ENCODE assay signal across 19 cellular contexts in the genomic region with DNA sequence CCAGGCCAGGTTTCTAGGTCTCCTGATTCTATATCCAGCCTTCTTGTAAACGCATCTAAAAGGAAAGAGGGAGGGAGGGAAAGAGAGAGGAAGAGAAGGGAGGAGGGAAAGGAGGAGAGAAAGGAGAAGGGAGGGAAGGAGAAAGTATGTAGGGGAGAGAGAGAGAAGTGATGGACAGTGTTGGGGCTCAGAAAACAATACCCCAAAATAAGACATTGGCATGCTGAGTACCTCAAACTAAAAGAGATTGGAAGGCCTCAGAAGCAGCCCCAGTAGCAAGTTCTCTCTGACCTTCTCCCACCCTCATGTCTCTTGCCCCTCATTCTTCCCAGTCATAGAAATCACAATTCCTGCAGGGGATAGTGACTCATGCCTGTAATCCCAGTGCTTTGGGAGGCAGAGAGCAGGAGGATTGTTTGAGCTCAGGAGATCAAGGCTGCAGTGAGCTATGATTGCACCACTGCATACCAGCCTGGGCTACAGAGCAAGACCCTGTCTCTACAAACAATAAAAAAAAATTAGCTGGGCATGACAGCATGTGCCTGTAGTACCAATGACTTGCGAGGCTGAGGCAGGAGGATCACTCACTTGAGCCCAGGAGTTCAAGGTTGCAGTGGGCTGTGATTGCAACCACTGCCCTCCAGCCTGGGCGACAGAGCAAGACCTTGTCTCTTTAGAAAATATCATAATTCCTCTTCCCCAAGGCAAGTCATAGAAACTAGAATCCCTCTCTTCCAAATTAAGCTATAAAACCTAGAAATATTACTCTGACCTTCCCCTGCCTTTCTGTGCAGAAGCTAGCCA. TPM values are rescaled to one million over a fixed set of nuclear protein-coding genes. Genes with fewer than 3 reads are reported as not detected.
DNase-seq lines count a peak whose midpoint lies in the region; ATAC-seq and TF ChIP-seq lines count a peak whose summit lies in the region.
"Had no signal": no experiment of that assay in that cellular context is flagged by ENCODE, and none has a peak within 500 bp of the region (broad histone marks: within the 10 kb centered on the region; RNA-seq: fewer than 3 reads in every experiment).

No MANE protein-coding gene starts in this region.

- no peak overlapping the region for H3K18ac ChIP-seq in H9 (ENCODE audit: insufficient read length, low read depth, low read length)

- H3K27ac ChIP-seq in Panc1 (ENCODE audit: low read length) (no peak overlapping the region), epithelial cell of prostate (peak overlapping the region; percentile 80), mesodermal cell (ENCODE audit: low read depth, low read length, severe bottlenecking) (peak overlapping the region; percentile 36), H9 (ENCODE audit: insufficient read length, low read depth, low read length) (no peak overlapping the region)
- H3K27ac ChIP-seq: cardiac muscle cell, thoracic aorta had no signal

- no peaks in the 10 kb centered on the region for H4K20me1 ChIP-seq in H9 (ENCODE audit: control insufficient read depth, insufficient read depth, insufficient read length)

- no peaks in the 10 kb centered on the region for H3K9me3 ChIP-seq in Panc1 (ENCODE audit: control insufficient read depth, insufficient read depth, low read depth, low read length)
- H3K9me3 ChIP-seq in mesodermal cell (ENCODE audit: control insufficient read depth, low read length): peaks cover 13% of the 10 kb centered on the region
- H3K9me3 ChIP-seq in H9 (ENCODE audit: control insufficient read depth, low read depth, low read length): no peaks in the 10 kb centered on the region

- no TSS peak for BruUV-seq in Panc1 (replicated peaks; lab: Mats Ljungman, UMichigan)

- H2BK20ac ChIP-seq in H9 (ENCODE audit: low read depth, low read length, poor library complexity, severe bottlenecking): no peak overlapping the region

- no peak overlapping the region for H2BK120ac ChIP-seq in H9 (ENCODE audit: low read depth, low read length, poor library complexity, severe bottlenecking)

- no peaks in the 10 kb centered on the region for H3K23me2 ChIP-seq in H9 (ENCODE audit: insufficient read length, low read depth, low read length, poor library complexity, severe bottlenecking)

- no peak overlapping the region for H4K5ac ChIP-seq in H9 (ENCODE audit: insufficient read length, low read depth, low read length)

- no peak overlapping the region for H2BK5ac ChIP-seq in H9 (ENCODE audit: insufficient read length, low read length)

- in situ Hi-C loops in Panc1 (cut with HindIII; ENCODE audit: low pct_unique_long_range_greater_than_20kb, low sequenced_read_pairs): no loop called here

- ATAC-seq in Panc1 (peak; percentile 58; the same call in 1 of the 2 replicates), GM21367 (IDR thresholded peaks at IDR 0.05; ENCODE audit: unreplicated experiment) (no peak)
- ATAC-seq: activated T-cell treated with anti-CD3 and anti-CD28 coated beads, Interleukin-2, amount 50 U/mL, for 4 hours; effector memory CD8-positive, alpha-beta T cell had no signal

- CTCF ChIA-PET in Panc1 (lab: Charles Lee): no interaction called here

- no peak overlapping the region for H3K9ac ChIP-seq in H9 (ENCODE audit: extremely low read depth, insufficient read length, low read length)

- H3K79me1 ChIP-seq in H9 (ENCODE audit: insufficient read depth, low read depth, low read length, poor library complexity, severe bottlenecking): no peaks in the 10 kb centered on the region

- peak overlapping the region in 1 of 3 experiments; percentile 45; a peak in 3 of 7 replicates for H3K27ac Mint-ChIP-seq in H9
- H3K27ac Mint-ChIP-seq: activated CD4-positive, alpha-beta memory T cell treated with anti-CD3 and anti-CD28 coated beads for 36 hours; activated naive CD8-positive, alpha-beta T cell; effector memory CD8-positive, alpha-beta T cell had no signal

- no peaks in the 10 kb centered on the region for H3K79me2 ChIP-seq in H9 (ENCODE audit: insufficient read depth, low read length)

- H2BK12ac ChIP-seq in H9 (ENCODE audit: insufficient read length, low read depth, low read length): no peak overlapping the region

- peaks cover 28 to 31% of the 10 kb centered on the region in 2 experiments for H3K9me3 Mint-ChIP-seq in H9
- H3K9me3 Mint-ChIP-seq: effector memory CD8-positive, alpha-beta T cell had no signal

- H3K4ac ChIP-seq in H9 (ENCODE audit: low read depth, low read length): no peak overlapping the region

- POLR2A ChIA-PET in Panc1 (lab: Charles Lee): interaction anchor here (0.6 kb wide), 1 partner anchor 193 kb away, joined by 3 read pairs; no protein-coding TSS in a partner anchor

- H3K27me3 ChIP-seq in Panc1 (ENCODE audit: control insufficient read depth, insufficient read depth, low read length) (no peaks in the 10 kb centered on the region), H9 (ENCODE audit: insufficient read depth, low read length) (no peaks in the 10 kb centered on the region)
- H3K27me3 ChIP-seq: cardiac muscle cell had no signal

- H3K27me3 Mint-ChIP-seq in H9 (ENCODE audit: low read depth): peaks cover 3% of the 10 kb centered on the region
- H3K27me3 Mint-ChIP-seq: activated CD4-positive, alpha-beta memory T cell treated with anti-CD3 and anti-CD28 coated beads for 36 hours; activated naive CD8-positive, alpha-beta T cell; effector memory CD8-positive, alpha-beta T cell; IgD-negative memory B cell had no signal

- DNase-seq in ELR (ENCODE audit: low read depth): peak; percentile 59
- no peak for DNase-seq in Panc1 (ENCODE audit: low read depth, low spot score)
- no peak for DNase-seq in epithelial cell of prostate (ENCODE audit: low read depth, low spot score)
- no peak for DNase-seq in activated effector memory CD4-positive, alpha-beta T cell treated with Interleukin-2 at 50 U/mL for 16 hours
- DNase-seq in central memory CD4-positive, alpha-beta T cell: no peak
- no peak for DNase-seq in H9
- DNase-seq: activated CD4-positive, alpha-beta memory T cell treated with anti-CD3 and anti-CD28 coated beads for 36 hours; activated T-cell treated with anti-CD3 and anti-CD28 coated beads, Interleukin-2, amount 50 U/mL, for 4 hours; AML-193; effector memory CD8-positive, alpha-beta T cell; NCI-H2081 treated with DMSO at 0.1 percent for 48 hours; NCI-H526; SW 1271 had no signal

- no peak overlapping the region for H2AK5ac ChIP-seq in H9 (ENCODE audit: insufficient read length, low read length)

- no peak overlapping the region for H3K23ac ChIP-seq in H9 (ENCODE audit: insufficient read length, low read depth, low read length)

- H4K91ac ChIP-seq in H9 (ENCODE audit: insufficient read length, low read depth, low read length): no peak overlapping the region

- no peak overlapping the region for H3K4me2 ChIP-seq in H9 (ENCODE audit: insufficient read depth, insufficient read length, low read length)

- no peak overlapping the region for H3K4me3 ChIP-seq in Panc1 (ENCODE audit: low read depth in 2 of 2, low read length in 2 of 2)
- H3K4me3 ChIP-seq in mesodermal cell (ENCODE audit: extremely low read depth, insufficient read depth, low read length, poor library complexity, severe bottlenecking): no peak overlapping the region
- H3K4me3 ChIP-seq: cardiac muscle cell, thoracic aorta had no signal

- no peaks in the 10 kb centered on the region for H3K4me1 ChIP-seq in Panc1 (ENCODE audit: control insufficient read depth, insufficient read depth, low read length)
- H3K4me1 ChIP-seq in mesodermal cell (ENCODE audit: control insufficient read depth, insufficient read depth, low read length, poor library complexity, severe bottlenecking): peaks cover 14% of the 10 kb centered on the region
- H3K4me1 ChIP-seq in H9 (ENCODE audit: insufficient read depth, low read length): peaks cover 6% of the 10 kb centered on the region

- peaks cover 33 to 50% of the 10 kb centered on the region in 2 experiments for H3K4me1 Mint-ChIP-seq in H9

- H3K36me3 ChIP-seq in Panc1 (ENCODE audit: control insufficient read depth, insufficient read depth, low read length) (no peaks in the 10 kb centered on the region), mesodermal cell (ENCODE audit: control insufficient read depth, insufficient read depth, low read length) (no peaks in the 10 kb centered on the region)
- H3K36me3 ChIP-seq: cardiac muscle cell, thoracic aorta had no signal

- H3K14ac ChIP-seq in H9 (ENCODE audit: insufficient read depth, low read length): no peak overlapping the region

- H3T11ph ChIP-seq in H9 (ENCODE audit: low read length): no peak overlapping the region

- intact Hi-C loops in Panc1 (cut with micrococcal nuclease; ENCODE audit: unreplicated experiment): no loop called here

- H2AFZ ChIP-seq in H9 (ENCODE audit: low read length): no peak overlapping the region

- peaks cover 31 to 35% (median 33%) of the 10 kb centered on the region in 3 experiments for H3K36me3 Mint-ChIP-seq in H9 (ENCODE audit: insufficient read depth in 1 of 3, low read depth in 3 of 3)
- H3K36me3 Mint-ChIP-seq: activated CD4-positive, alpha-beta memory T cell treated with anti-CD3 and anti-CD28 coated beads for 36 hours had no signal

- no peak overlapping the region for H4K8ac ChIP-seq in H9 (replicated peaks; ENCODE audit: insufficient read length, low read depth, low read length)

- no peak overlapping the region for H3K56ac ChIP-seq in H9 (ENCODE audit: insufficient read length, low read depth, low read length)

- WGBS in mesodermal cell (ENCODE audit: insufficient coverage in 2 of 2), 2 experiments: 96% methylated on average over 2 to 3 of the region's 3 CpGs
- WGBS in H9 (ENCODE audit: extremely low coverage, insufficient read length, low lambda C conversion rate): no CpG with 5 or more reads among the region's 3 CpGs

- no peak for TF ChIP-seq CTCF in Panc1 (IDR thresholded peaks at IDR 0.05)
- no peak for TF ChIP-seq CTCF in H9 (conservative IDR thresholded peaks at IDR 0.05)

- H3K4me3 Mint-ChIP-seq in H9: no peak overlapping the region
- H3K4me3 Mint-ChIP-seq: activated CD4-positive, alpha-beta memory T cell treated with anti-CD3 and anti-CD28 coated beads for 36 hours; activated naive CD8-positive, alpha-beta T cell; activated T-cell treated with anti-CD3 and anti-CD28 coated beads, Interleukin-2, amount 50 U/mL, for 4 hours; effector memory CD8-positive, alpha-beta T cell had no signal

- H2BK15ac ChIP-seq in H9 (ENCODE audit: low read depth, low read length): no peak overlapping the region

RNA-seq across cellular contexts. Expression of a gene that starts 51.2 kb away (rescaled TPM):
- total RNA-seq in Panc1 (2021; ENCODE audit: unreplicated experiment) (50.3 TPM), H9 (2021) (96.0 and 101 TPM in 2 replicates)
- polyA plus RNA-seq in Panc1 (2012; ENCODE audit: insufficient read length): 29.8 TPM
- 41.9 TPM for polyA plus RNA-seq in mesodermal cell (2013, experiment 1 of 2)
- 57.3 TPM for polyA plus RNA-seq in mesodermal cell (2013, experiment 2 of 2)

Comparison
In these comparisons a context has a peak if more than half of its experiments do, and no peak if none do; other contexts are left out.
1. H3K27ac ChIP-seq: peak in epithelial cell of prostate (single experiment) and mesodermal cell (single experiment); none in Panc1 (single experiment) and H9 (single experiment).